ENCODE assay signal across 14 cellular contexts in the genomic region with DNA sequence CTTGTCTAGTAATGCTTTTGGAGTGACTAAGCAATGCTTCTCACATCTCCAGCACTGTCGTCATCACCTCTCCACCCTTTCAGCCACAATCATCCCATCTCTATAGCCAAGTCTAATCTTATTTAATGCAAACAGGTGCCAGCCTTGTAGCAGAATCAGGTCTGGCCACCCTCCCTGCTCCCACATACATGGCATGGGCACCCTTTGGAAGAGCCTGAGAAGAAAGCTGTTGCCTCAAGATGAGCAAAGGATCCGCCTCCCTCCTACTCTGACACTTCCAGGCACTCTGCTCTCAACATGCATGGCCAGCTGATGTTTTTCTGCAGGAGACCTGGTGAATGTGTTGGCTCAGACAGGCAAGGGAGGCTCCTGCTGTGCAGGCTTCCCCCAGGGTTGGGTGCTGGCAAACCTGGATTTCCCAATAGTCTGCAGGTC.
"Had no signal": no experiment of that assay in that cellular context is flagged by ENCODE, and none has a peak within 500 bp of the region (broad histone marks: within the 10 kb centered on the region; RNA-seq: fewer than 3 reads in every experiment).

No MANE protein-coding gene starts in this region.

- ATAC-seq: left lung; sciatic nerve; stimulated activated naive CD8-positive, alpha-beta T cell treated with anti-CD3 and anti-CD28 coated beads, Interleukin-15, amount 100 ng/mL, for 72 hours had no signal

- H3K36me3 Mint-ChIP-seq: brain had no signal

- H3K4me3 Mint-ChIP-seq: activated naive CD4-positive, alpha-beta T cell treated with anti-CD3 and anti-CD28 coated beads for 36 hours; brain; stimulated activated naive CD8-positive, alpha-beta T cell treated with anti-CD3 and anti-CD28 coated beads, Interleukin-15, amount 100 ng/mL, for 72 hours had no signal

- FAIRE-seq: colon, kidney had no signal

- H3K9me3 Mint-ChIP-seq: activated naive CD4-positive, alpha-beta T cell treated with anti-CD3 and anti-CD28 coated beads for 36 hours; stimulated activated naive CD8-positive, alpha-beta T cell treated with anti-CD3 and anti-CD28 coated beads, Interleukin-15, amount 100 ng/mL, for 72 hours had no signal

- H3K27ac Mint-ChIP-seq: activated naive CD4-positive, alpha-beta T cell treated with anti-CD3 and anti-CD28 coated beads for 36 hours; brain had no signal

- DNase-seq: activated CD4-positive, alpha-beta T cell treated with anti-CD3 and anti-CD28 coated beads for 1 hour; activated naive CD4-positive, alpha-beta T cell treated with anti-CD3 and anti-CD28 coated beads for 36 hours; central memory CD4-positive, alpha-beta T cell; foreskin melanocyte; kidney; left lung; midbrain; stimulated activated CD4-positive, alpha-beta T cell treated with anti-CD3 and anti-CD28 coated beads, Interleukin-4, amount 100 ng/mL, for 1 hour; stimulated activated naive CD8-positive, alpha-beta T cell treated with anti-CD3 and anti-CD28 coated beads, Interleukin-15, amount 100 ng/mL, for 72 hours; T-helper 2 cell; trophoblast cell had no signal

- H3K4me1 Mint-ChIP-seq: stimulated activated naive CD8-positive, alpha-beta T cell treated with anti-CD3 and anti-CD28 coated beads, Interleukin-15, amount 100 ng/mL, for 72 hours had no signal
